12 cellular contexts compared by ENCODE assay signal in genomic region chr13:80630685-80631121, GRCh38.
DNase-seq lines count a peak whose midpoint lies in the region; ATAC-seq and TF ChIP-seq lines count a peak whose summit lies in the region.
"Had no signal": no experiment of that assay in that cellular context is flagged by ENCODE, and none has a peak within 500 bp of the region (broad histone marks: within the 10 kb centered on the region; RNA-seq: fewer than 3 reads in every experiment).

No MANE protein-coding gene starts in this region.

- no peak overlapping the region for H3K4me3 Mint-ChIP-seq in WTC11

- H3K4me3 ChIP-seq in choroid plexus epithelial cell (ENCODE audit: low read depth, low read length) (no peak overlapping the region), left lung (no peak overlapping the region), aorta (ENCODE audit: low read length in 2 of 2) (no peak overlapping the region)

- H3K27me3 Mint-ChIP-seq in WTC11 (ENCODE audit: low read depth): no peaks in the 10 kb centered on the region

- H3K27me3 ChIP-seq in left lung: no peaks in the 10 kb centered on the region
- H3K27me3 ChIP-seq in aorta (ENCODE audit: control insufficient read depth in 1 of 2, insufficient read depth in 2 of 2, low read length in 1 of 2): no peaks in the 10 kb centered on the region
- H3K27me3 ChIP-seq: neutrophil had no signal

- WGBS in aorta, 2 donors: 62 to 80% methylated on average over 3 of the region's 3 CpGs

- H3K36me3 ChIP-seq in left lung: no peaks in the 10 kb centered on the region
- H3K36me3 ChIP-seq in aorta (ENCODE audit: control insufficient read depth in 1 of 2, insufficient read depth in 2 of 2, low read length in 1 of 2): no peaks in the 10 kb centered on the region
- H3K36me3 ChIP-seq: neutrophil had no signal

- POLR2A ChIA-PET in WTC11 (lab: Charles Lee): no interaction called here

- H3K27ac ChIP-seq in left lung (peak overlapping the region in 1 of 2 donors; percentile 34), aorta (ENCODE audit: low read depth in 1 of 2, low read length in 2 of 2) (no peak overlapping the region)
- H3K27ac ChIP-seq: neutrophil had no signal

- H3K9me3 ChIP-seq in left lung (no peaks in the 10 kb centered on the region), aorta (ENCODE audit: control insufficient read depth, low read length) (no peaks in the 10 kb centered on the region)
- H3K9me3 ChIP-seq: neutrophil had no signal

- no peaks in the 10 kb centered on the region for H3K36me3 Mint-ChIP-seq in WTC11

- no peaks in the 10 kb centered on the region for H3K9me3 Mint-ChIP-seq in WTC11

- ATAC-seq in Right ventricle myocardium inferior (peak; percentile 95), left lung (peak; percentile 75), aorta (ENCODE audit: low FRiP score) (peak; percentile 70), WTC11 (no peak)

- TF ChIP-seq CTCF in choroid plexus epithelial cell (conservative IDR thresholded peaks at IDR 0.05; ENCODE audit: low read depth, low read length) (no peak), left lung (IDR thresholded peaks at IDR 0.05) (no peak), WTC11 (IDR thresholded peaks at IDR 0.05) (no peak)

- intact Hi-C loops in Right ventricle myocardium inferior (cut with DNase I): no loop called here
- intact Hi-C loops in cardiac septum (cut with DNase I): no loop called here
- intact Hi-C loops in left lung (cut with DNase I): no loop called here
- intact Hi-C loops in aorta (cut with DNase I): no loop called here

- CTCF ChIA-PET in WTC11 (lab: Charles Lee): no interaction called here

- H3K4me1 ChIP-seq in left lung (peaks cover 0 to 5% of the 10 kb centered on the region in 2 donors), aorta (ENCODE audit: control insufficient read depth in 1 of 2, insufficient read depth in 2 of 2, low read length in 2 of 2) (no peaks in the 10 kb centered on the region)

- no peak overlapping the region for H3K27ac Mint-ChIP-seq in WTC11

- peaks cover 4% of the 10 kb centered on the region; the same call in 1 of the 2 replicates for H3K4me1 Mint-ChIP-seq in WTC11

- no peak for DNase-seq in Right ventricle myocardium inferior (ENCODE audit: missing footprints)
- DNase-seq in cardiac septum (ENCODE audit: low spot score): no peak
- peak; percentile 72 for DNase-seq in choroid plexus epithelial cell (ENCODE audit: low read depth)
- no peak for DNase-seq in left lung
- DNase-seq in aorta: no peak
- no peak for DNase-seq in ecto neural progenitor cell (ENCODE audit: low spot score)
- no peak for DNase-seq in NK-92 treated with Interleukin-12 subunit alpha and Interleukin-12 subunit beta, amount 100 ng/mL, for 24 hours (lab: John Stamatoyannopoulos, UW)
- no peak for DNase-seq in WTC11 (ENCODE audit: low spot score)
- DNase-seq: activated CD4-positive, alpha-beta T cell treated with anti-CD3 and anti-CD28 coated beads, Interleukin-2, amount 50 U/mL, for 48 hours; activated naive CD4-positive, alpha-beta T cell treated with Interleukin-2 at 50 U/mL for 16 hours; NCI-H446 treated with DMSO at 0.1 percent for 48 hours had no signal

TF ChIP-seq in WTC11, 78 proteins besides CTCF, POLR2A, EP300 and RAD21 (continues in another document):
- TF ChIP-seq ERG (CRISPR knock-in tag; IDR thresholded peaks at IDR 0.05): no peak
- TF ChIP-seq, protein P1, sequence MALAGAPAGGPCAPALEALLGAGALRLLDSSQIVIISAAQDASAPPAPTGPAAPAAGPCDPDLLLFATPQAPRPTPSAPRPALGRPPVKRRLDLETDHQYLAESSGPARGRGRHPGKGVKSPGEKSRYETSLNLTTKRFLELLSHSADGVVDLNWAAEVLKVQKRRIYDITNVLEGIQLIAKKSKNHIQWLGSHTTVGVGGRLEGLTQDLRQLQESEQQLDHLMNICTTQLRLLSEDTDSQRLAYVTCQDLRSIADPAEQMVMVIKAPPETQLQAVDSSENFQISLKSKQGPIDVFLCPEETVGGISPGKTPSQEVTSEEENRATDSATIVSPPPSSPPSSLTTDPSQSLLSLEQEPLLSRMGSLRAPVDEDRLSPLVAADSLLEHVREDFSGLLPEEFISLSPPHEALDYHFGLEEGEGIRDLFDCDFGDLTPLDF (CRISPR knock-in tag; IDR thresholded peaks at IDR 0.05): no peak
- TF ChIP-seq, protein P2, sequence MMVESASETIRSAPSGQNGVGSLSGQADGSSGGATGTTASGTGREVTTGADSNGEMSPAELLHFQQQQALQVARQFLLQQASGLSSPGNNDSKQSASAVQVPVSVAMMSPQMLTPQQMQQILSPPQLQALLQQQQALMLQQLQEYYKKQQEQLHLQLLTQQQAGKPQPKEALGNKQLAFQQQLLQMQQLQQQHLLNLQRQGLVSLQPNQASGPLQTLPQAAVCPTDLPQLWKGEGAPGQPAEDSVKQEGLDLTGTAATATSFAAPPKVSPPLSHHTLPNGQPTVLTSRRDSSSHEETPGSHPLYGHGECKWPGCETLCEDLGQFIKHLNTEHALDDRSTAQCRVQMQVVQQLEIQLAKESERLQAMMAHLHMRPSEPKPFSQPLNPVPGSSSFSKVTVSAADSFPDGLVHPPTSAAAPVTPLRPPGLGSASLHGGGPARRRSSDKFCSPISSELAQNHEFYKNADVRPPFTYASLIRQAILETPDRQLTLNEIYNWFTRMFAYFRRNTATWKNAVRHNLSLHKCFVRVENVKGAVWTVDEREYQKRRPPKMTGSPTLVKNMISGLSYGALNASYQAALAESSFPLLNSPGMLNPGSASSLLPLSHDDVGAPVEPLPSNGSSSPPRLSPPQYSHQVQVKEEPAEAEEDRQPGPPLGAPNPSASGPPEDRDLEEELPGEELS (CRISPR knock-in tag; IDR thresholded peaks at IDR 0.05): no peak
- no peak for TF ChIP-seq ZNF423 (CRISPR knock-in tag; IDR thresholded peaks at IDR 0.05)
- TF ChIP-seq NFATC4 (CRISPR knock-in tag; IDR thresholded peaks at IDR 0.05): no peak
- no peak for TF ChIP-seq NR1H2 (CRISPR knock-in tag; IDR thresholded peaks at IDR 0.05)
- no peak for TF ChIP-seq ZNF219 (CRISPR knock-in tag; IDR thresholded peaks at IDR 0.05; ENCODE audit: borderline replicate concordance)
- no peak for TF ChIP-seq ATF1 (CRISPR knock-in tag; IDR thresholded peaks at IDR 0.05)
- TF ChIP-seq CREB1 (CRISPR knock-in tag; IDR thresholded peaks at IDR 0.05): no peak
- TF ChIP-seq, protein P3, sequence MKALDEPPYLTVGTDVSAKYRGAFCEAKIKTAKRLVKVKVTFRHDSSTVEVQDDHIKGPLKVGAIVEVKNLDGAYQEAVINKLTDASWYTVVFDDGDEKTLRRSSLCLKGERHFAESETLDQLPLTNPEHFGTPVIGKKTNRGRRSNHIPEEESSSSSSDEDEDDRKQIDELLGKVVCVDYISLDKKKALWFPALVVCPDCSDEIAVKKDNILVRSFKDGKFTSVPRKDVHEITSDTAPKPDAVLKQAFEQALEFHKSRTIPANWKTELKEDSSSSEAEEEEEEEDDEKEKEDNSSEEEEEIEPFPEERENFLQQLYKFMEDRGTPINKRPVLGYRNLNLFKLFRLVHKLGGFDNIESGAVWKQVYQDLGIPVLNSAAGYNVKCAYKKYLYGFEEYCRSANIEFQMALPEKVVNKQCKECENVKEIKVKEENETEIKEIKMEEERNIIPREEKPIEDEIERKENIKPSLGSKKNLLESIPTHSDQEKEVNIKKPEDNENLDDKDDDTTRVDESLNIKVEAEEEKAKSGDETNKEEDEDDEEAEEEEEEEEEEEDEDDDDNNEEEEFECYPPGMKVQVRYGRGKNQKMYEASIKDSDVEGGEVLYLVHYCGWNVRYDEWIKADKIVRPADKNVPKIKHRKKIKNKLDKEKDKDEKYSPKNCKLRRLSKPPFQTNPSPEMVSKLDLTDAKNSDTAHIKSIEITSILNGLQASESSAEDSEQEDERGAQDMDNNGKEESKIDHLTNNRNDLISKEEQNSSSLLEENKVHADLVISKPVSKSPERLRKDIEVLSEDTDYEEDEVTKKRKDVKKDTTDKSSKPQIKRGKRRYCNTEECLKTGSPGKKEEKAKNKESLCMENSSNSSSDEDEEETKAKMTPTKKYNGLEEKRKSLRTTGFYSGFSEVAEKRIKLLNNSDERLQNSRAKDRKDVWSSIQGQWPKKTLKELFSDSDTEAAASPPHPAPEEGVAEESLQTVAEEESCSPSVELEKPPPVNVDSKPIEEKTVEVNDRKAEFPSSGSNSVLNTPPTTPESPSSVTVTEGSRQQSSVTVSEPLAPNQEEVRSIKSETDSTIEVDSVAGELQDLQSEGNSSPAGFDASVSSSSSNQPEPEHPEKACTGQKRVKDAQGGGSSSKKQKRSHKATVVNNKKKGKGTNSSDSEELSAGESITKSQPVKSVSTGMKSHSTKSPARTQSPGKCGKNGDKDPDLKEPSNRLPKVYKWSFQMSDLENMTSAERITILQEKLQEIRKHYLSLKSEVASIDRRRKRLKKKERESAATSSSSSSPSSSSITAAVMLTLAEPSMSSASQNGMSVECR (CRISPR knock-in tag; IDR thresholded peaks at IDR 0.05; ENCODE audit: borderline replicate concordance): no peak
- no peak for TF ChIP-seq ZNF138 (CRISPR knock-in tag; conservative IDR thresholded peaks at IDR 0.05)
- TF ChIP-seq GRHL2 (CRISPR knock-in tag; IDR thresholded peaks at IDR 0.05; ENCODE audit: insufficient replicate concordance, severe bottlenecking): no peak
- TF ChIP-seq OVOL2 (CRISPR knock-in tag; IDR thresholded peaks at IDR 0.05; ENCODE audit: borderline replicate concordance): no peak
